ENCODE assay signal across 17 cellular contexts in genomic region chr18:58234359-58234741, GRCh38.
"Had no signal": no experiment of that assay in that cellular context is flagged by ENCODE, and none has a peak within 500 bp of the region (broad histone marks: within the 10 kb centered on the region; RNA-seq: fewer than 3 reads in every experiment).

No MANE protein-coding gene starts in this region.

- FAIRE-seq: bronchial epithelial cell, endothelial cell of umbilical vein, frontal cortex, urothelium cell line had no signal

- H3K4me3 Mint-ChIP-seq: activated CD8-positive, alpha-beta memory T cell treated with anti-CD3 and anti-CD28 coated beads, Interleukin-2, amount 10 ng/mL, durations not matched to agents 7 days and 5 days; activated T-cell treated with anti-CD3 and anti-CD28 coated beads, Interleukin-2, amount 50 U/mL, for 24 hours; naive thymus-derived CD4-positive, alpha-beta T cell; stimulated activated memory B cell treated with anti-CD40 and anti-IgM and Interleukin-4, amounts not matched to agents 10 μg/mL and 1 μg/mL and 100 μg/mL, for 72 hours had no signal

- H3K27me3 Mint-ChIP-seq: activated CD8-positive, alpha-beta memory T cell treated with anti-CD3 and anti-CD28 coated beads, Interleukin-2, amount 10 ng/mL, durations not matched to agents 7 days and 5 days; activated T-cell treated with anti-CD3 and anti-CD28 coated beads, Interleukin-2, amount 50 U/mL, for 24 hours; naive thymus-derived CD4-positive, alpha-beta T cell; stimulated activated memory B cell treated with anti-CD40 and anti-IgM and Interleukin-4, amounts not matched to agents 10 μg/mL and 1 μg/mL and 100 μg/mL, for 72 hours had no signal

- H2AFZ ChIP-seq: parathyroid adenoma had no signal

- ATAC-seq: activated CD8-positive, alpha-beta memory T cell treated with anti-CD3 and anti-CD28 coated beads, Interleukin-2, amount 10 ng/mL, durations not matched to agents 7 days and 5 days; activated naive CD4-positive, alpha-beta T cell treated with anti-CD3 and anti-CD28 coated beads, Interleukin-2, amount 50 U/mL, for 72 hours; naive thymus-derived CD4-positive, alpha-beta T cell; stimulated activated memory B cell treated with anti-CD40 and anti-IgM and Interleukin-4, amounts not matched to agents 10 μg/mL and 1 μg/mL and 100 μg/mL, for 72 hours had no signal

- DNase-seq: activated CD4-positive, alpha-beta T cell treated with anti-CD3 and anti-CD28 coated beads for 1 hour; activated CD4-positive, alpha-beta T cell treated with anti-CD3 and anti-CD28 coated beads, Interleukin-2, amount 50 U/mL, for 48 hours; activated CD8-positive, alpha-beta memory T cell treated with anti-CD3 and anti-CD28 coated beads, Interleukin-2, amount 10 ng/mL, durations not matched to agents 7 days and 5 days; activated effector memory CD4-positive, alpha-beta T cell treated with anti-CD3 and anti-CD28 coated beads, Interleukin-2, amount 50 U/mL, for 16 hours; activated T-cell treated with anti-CD3 and anti-CD28 coated beads, Interleukin-2, amount 50 U/mL, for 24 hours; hippocampal formation; midbrain; naive thymus-derived CD4-positive, alpha-beta T cell had no signal

- H3K9me3 Mint-ChIP-seq: activated naive CD4-positive, alpha-beta T cell treated with anti-CD3 and anti-CD28 coated beads, Interleukin-2, amount 50 U/mL, for 72 hours; activated T-cell treated with anti-CD3 and anti-CD28 coated beads, Interleukin-2, amount 50 U/mL, for 24 hours had no signal

- H3K9me3 ChIP-seq: right atrium auricular region, suprapubic skin had no signal

- H3K4me1 ChIP-seq: parathyroid adenoma, right atrium auricular region had no signal

- H3K36me3 Mint-ChIP-seq: activated CD8-positive, alpha-beta memory T cell treated with anti-CD3 and anti-CD28 coated beads, Interleukin-2, amount 10 ng/mL, durations not matched to agents 7 days and 5 days; activated naive CD4-positive, alpha-beta T cell treated with anti-CD3 and anti-CD28 coated beads, Interleukin-2, amount 50 U/mL, for 72 hours had no signal

- H3K27me3 ChIP-seq: right atrium auricular region, suprapubic skin had no signal

- H3K4me3 ChIP-seq: right atrium auricular region, suprapubic skin had no signal

- H3K4me1 Mint-ChIP-seq: activated CD8-positive, alpha-beta memory T cell treated with anti-CD3 and anti-CD28 coated beads, Interleukin-2, amount 10 ng/mL, durations not matched to agents 7 days and 5 days; naive thymus-derived CD4-positive, alpha-beta T cell had no signal

- H3K27ac Mint-ChIP-seq: activated CD8-positive, alpha-beta memory T cell treated with anti-CD3 and anti-CD28 coated beads, Interleukin-2, amount 10 ng/mL, durations not matched to agents 7 days and 5 days; activated naive CD4-positive, alpha-beta T cell treated with anti-CD3 and anti-CD28 coated beads, Interleukin-2, amount 50 U/mL, for 72 hours; activated T-cell treated with anti-CD3 and anti-CD28 coated beads, Interleukin-2, amount 50 U/mL, for 24 hours; stimulated activated memory B cell treated with anti-CD40 and anti-IgM and Interleukin-4, amounts not matched to agents 10 μg/mL and 1 μg/mL and 100 μg/mL, for 72 hours had no signal

- H3K36me3 ChIP-seq: right atrium auricular region, suprapubic skin had no signal

- H3K27ac ChIP-seq: parathyroid adenoma, right atrium auricular region, suprapubic skin had no signal
